Comparison of ENCODE assay signal across 23 cellular contexts in genomic region chr7:133845005-133845404, GRCh38.
"Had no signal": no experiment of that assay in that cellular context is flagged by ENCODE, and none has a peak within 500 bp of the region (broad histone marks: within the 10 kb centered on the region; RNA-seq: fewer than 3 reads in every experiment).

No MANE protein-coding gene starts in this region.

- H3K9ac ChIP-seq: KMS-11, SK-N-SH had no signal

- ATAC-seq: K562, Panc1, PC-3, T-helper 17 cell had no signal

- H3K4me2 ChIP-seq: KMS-11, SK-N-SH had no signal

- H3K27ac ChIP-seq: KMS-11, RWPE1 had no signal

- H3K4me3 ChIP-seq: K562 had no signal

- FAIRE-seq: K562 had no signal

- DNase-seq: Kasumi-1; NCI-H1092; NCI-H1105 treated with DMSO at 0.1 percent for 48 hours; NCI-H1417 treated with DMSO at 0.1 percent for 48 hours; NCI-H146; NCI-H1694 treated with DMSO at 0.1 percent for 48 hours; NCI-H1930; NCI-H2081; NCI-H345; NCI-H446 treated with DMSO at 0.1 percent for 48 hours; NCI-H510A treated with DMSO at 0.1 percent for 48 hours; NCI-H526; NCI-H748 treated with DMSO at 0.1 percent for 48 hours; NK-92 treated with Interleukin-12 subunit alpha and Interleukin-12 subunit beta, amount 100 ng/mL, for 24 hours; PC-3; SHP77; SK-N-SH; T-helper 1 cell; T-helper 17 cell had no signal

- H3K9me3 ChIP-seq: SK-N-SH had no signal
